ENCODE assay signal across 2 cellular contexts in genomic region chr1:3590951-3591865, GRCh38.
A peak's percentile ranks its signal among the peaks of the same experiment; 100 is the strongest.
TF ChIP-seq lines count a peak whose summit lies in the region.

No MANE protein-coding gene starts in this region.

TF ChIP-seq in HCT116, 20 proteins besides CTCF, POLR2A, EP300 and RAD21:
- TF ChIP-seq, protein P1, sequence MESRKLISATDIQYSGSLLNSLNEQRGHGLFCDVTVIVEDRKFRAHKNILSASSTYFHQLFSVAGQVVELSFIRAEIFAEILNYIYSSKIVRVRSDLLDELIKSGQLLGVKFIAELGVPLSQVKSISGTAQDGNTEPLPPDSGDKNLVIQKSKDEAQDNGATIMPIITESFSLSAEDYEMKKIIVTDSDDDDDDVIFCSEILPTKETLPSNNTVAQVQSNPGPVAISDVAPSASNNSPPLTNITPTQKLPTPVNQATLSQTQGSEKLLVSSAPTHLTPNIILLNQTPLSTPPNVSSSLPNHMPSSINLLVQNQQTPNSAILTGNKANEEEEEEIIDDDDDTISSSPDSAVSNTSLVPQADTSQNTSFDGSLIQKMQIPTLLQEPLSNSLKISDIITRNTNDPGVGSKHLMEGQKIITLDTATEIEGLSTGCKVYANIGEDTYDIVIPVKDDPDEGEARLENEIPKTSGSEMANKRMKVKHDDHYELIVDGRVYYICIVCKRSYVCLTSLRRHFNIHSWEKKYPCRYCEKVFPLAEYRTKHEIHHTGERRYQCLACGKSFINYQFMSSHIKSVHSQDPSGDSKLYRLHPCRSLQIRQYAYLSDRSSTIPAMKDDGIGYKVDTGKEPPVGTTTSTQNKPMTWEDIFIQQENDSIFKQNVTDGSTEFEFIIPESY (IDR thresholded peaks at IDR 0.05; ENCODE audit: extremely low read depth, insufficient replicate concordance, low read length) = no peak
- no peak for TF ChIP-seq ELF1 (IDR thresholded peaks at IDR 0.05; ENCODE audit: borderline replicate concordance, low read depth)
- TF ChIP-seq CEBPB (IDR thresholded peaks at IDR 0.05; ENCODE audit: low read depth) = no peak
- TF ChIP-seq EZH2 (IDR thresholded peaks at IDR 0.05) = no peak
- no peak for TF ChIP-seq POLR2AphosphoS5 (IDR thresholded peaks at IDR 0.05; ENCODE audit: low read depth, low read length)
- no peak for TF ChIP-seq CBX3 (IDR thresholded peaks at IDR 0.05; ENCODE audit: low read depth)
- no peak for TF ChIP-seq SP1 (IDR thresholded peaks at IDR 0.05; ENCODE audit: low read depth)
- TF ChIP-seq SIN3A (IDR thresholded peaks at IDR 0.05; ENCODE audit: low read depth) = no peak

TF ChIP-seq in K562, 482 proteins besides CTCF, POLR2A, EP300 and RAD21:
- TF ChIP-seq NFXL1 (CRISPR knock-in tag; IDR thresholded peaks at IDR 0.05) (no peak), STAT5B (CRISPR knock-in tag; IDR thresholded peaks at IDR 0.05) (no peak), ZKSCAN8 (CRISPR knock-in tag; IDR thresholded peaks at IDR 0.05) (peak; percentile 97), ZBTB7A (IDR thresholded peaks at IDR 0.05; ENCODE audit: borderline replicate concordance, control insufficient read depth, low read depth, low read length) (peak; percentile 33; the same call in 1 of the 2 replicates)
